In genomic region chr2:208265371-208265806, GRCh38 we compare ENCODE assay signal across 8 cellular contexts. TPM values are rescaled to one million over a fixed set of nuclear protein-coding genes. Genes with fewer than 3 reads are reported as not detected.
A peak's percentile ranks its signal among the peaks of the same experiment; 100 is the strongest.
DNase-seq lines count a peak whose midpoint lies in the region; ATAC-seq, FAIRE-seq and TF ChIP-seq lines count a peak whose summit lies in the region.

No MANE protein-coding gene starts in this region.

- H3K4me3 ChIP-seq in gastroesophageal sphincter: peak overlapping the region; percentile 83 to 96

- H3K9me3 Mint-ChIP-seq in activated T-cell treated with anti-CD3 and anti-CD28 coated beads, Interleukin-2, amount 50 U/mL, for 4 hours: no peaks in the 10 kb centered on the region

- H3K4me1 Mint-ChIP-seq in activated T-cell treated with anti-CD3 and anti-CD28 coated beads, Interleukin-2, amount 50 U/mL, for 4 hours (ENCODE audit: low read depth): peaks cover 40% of the 10 kb centered on the region

- TF ChIP-seq EP300 in gastroesophageal sphincter (IDR thresholded peaks at IDR 0.05): no peak

- DNase-seq in ACHN: peak; percentile 59
- peak; percentile 37 for DNase-seq in GM12892 (ENCODE audit: insufficient read length)
- DNase-seq in NCI-H748 (lab: John Stamatoyannopoulos, UW; ENCODE audit: unreplicated experiment): peak; percentile 46
- DNase-seq in activated T-cell treated with anti-CD3 and anti-CD28 coated beads, Interleukin-2, amount 50 U/mL, for 4 hours: peak; percentile 18
- DNase-seq in nucleus accumbens (lab: John Stamatoyannopoulos, UW): peak in 32 of 56 donors; percentile 4 to 77 (median 20)
- DNase-seq in NCI-H128 (lab: John Stamatoyannopoulos, UW; ENCODE audit: unreplicated experiment): no peak

- peaks cover 4% of the 10 kb centered on the region for H3K36me3 Mint-ChIP-seq in activated T-cell treated with anti-CD3 and anti-CD28 coated beads, Interleukin-2, amount 50 U/mL, for 4 hours (ENCODE audit: insufficient read depth)

- FAIRE-seq in GM12892 (lab: Jason Lieb, UNC): no peak

- TF ChIP-seq POLR2A in GM12892 (IDR thresholded peaks at IDR 0.05; ENCODE audit: low read depth, low read length) (no peak), gastroesophageal sphincter (IDR thresholded peaks at IDR 0.05) (no peak)

- no peaks in the 10 kb centered on the region for H3K9me3 ChIP-seq in gastroesophageal sphincter

- H3K27me3 Mint-ChIP-seq in activated T-cell treated with anti-CD3 and anti-CD28 coated beads, Interleukin-2, amount 50 U/mL, for 4 hours (ENCODE audit: low read depth): no peaks in the 10 kb centered on the region

- H3K27me3 ChIP-seq in gastroesophageal sphincter: no peaks in the 10 kb centered on the region

- no peaks in the 10 kb centered on the region for H3K36me3 ChIP-seq in gastroesophageal sphincter

- H3K4me3 Mint-ChIP-seq in activated T-cell treated with anti-CD3 and anti-CD28 coated beads, Interleukin-2, amount 50 U/mL, for 4 hours: peak overlapping the region; percentile 94

- H3K27ac ChIP-seq in gastroesophageal sphincter: peak overlapping the region; percentile 89 to 98 (median 94)

- H3K4me1 ChIP-seq in gastroesophageal sphincter: peaks cover 0 to 42% (median 16%) of the 10 kb centered on the region in 3 donors

- no peak for TF ChIP-seq CTCF in gastroesophageal sphincter (IDR thresholded peaks at IDR 0.05)

- in situ Hi-C loops in ACHN (cut with HindIII; ENCODE audit: low pct_ligation_motif_present, low pct_unique_long_range_greater_than_20kb, low sequenced_read_pairs): no loop called here

- WGBS in gastroesophageal sphincter (ENCODE audit: low coverage in 1 of 2), 2 donors: 2 to 4% methylated on average over 8 to 9 of the region's 9 CpGs

- ATAC-seq in HG02759 (IDR thresholded peaks at IDR 0.05; ENCODE audit: unreplicated experiment) (peak; percentile 48), gastroesophageal sphincter (peak; percentile 20)
- peak; percentile 53 to 58 for ATAC-seq in activated T-cell treated with anti-CD3 and anti-CD28 coated beads, Interleukin-2, amount 50 U/mL, for 4 hours

RNA-seq across cellular contexts. Expression of gene PIKFYVE, which starts 0.7 kb away (rescaled TPM):
- polyA plus RNA-seq in GM12892 (2012; ENCODE audit: missing spikeins): 13.5 TPM
- total RNA-seq in activated T-cell treated with anti-CD3 and anti-CD28 coated beads, Interleukin-2, amount 50 U/mL, for 4 hours: 10 to 100 TPM; 13.1 to 14.8 (median 13.6) TPM
- total RNA-seq in gastroesophageal sphincter: 10 to 100 TPM; 24.5 to 32.6 (median 27.2) TPM

RNA-seq across cellular contexts. Expression of gene IDH1, which starts 10.5 kb away (rescaled TPM):
- 37.3 TPM for polyA plus RNA-seq in GM12892 (2012; ENCODE audit: missing spikeins)
- 10 to 100 TPM in 1 of 3 donors, 1 to 10 TPM in 2; 9.7 to 10.5 (median 9.9) TPM for total RNA-seq in activated T-cell treated with anti-CD3 and anti-CD28 coated beads, Interleukin-2, amount 50 U/mL, for 4 hours
- 10 to 100 TPM; 21.3 to 65.1 (median 31.7) TPM for total RNA-seq in gastroesophageal sphincter
